11 cellular contexts compared by ENCODE assay signal in the genomic region with DNA sequence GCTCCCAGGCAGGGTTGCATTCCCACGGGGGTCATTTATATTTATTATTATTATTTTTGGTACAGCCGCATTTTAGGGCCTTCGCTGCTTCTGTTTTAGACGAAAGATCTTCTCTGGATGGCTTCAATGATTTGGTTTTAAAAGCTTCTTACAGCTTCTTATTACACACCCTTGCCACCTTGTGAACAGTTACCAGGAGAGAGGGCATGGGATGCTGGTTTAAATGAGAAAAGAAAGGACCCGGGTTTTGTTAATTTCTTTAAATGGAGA. TPM values are rescaled to one million over a fixed set of nuclear protein-coding genes. Genes with fewer than 3 reads are reported as not detected.
DNase-seq lines count a peak whose midpoint lies in the region; ATAC-seq and TF ChIP-seq lines count a peak whose summit lies in the region.
"Had no signal": no experiment of that assay in that cellular context is flagged by ENCODE, and none has a peak within 500 bp of the region (broad histone marks: within the 10 kb centered on the region; RNA-seq: fewer than 3 reads in every experiment).

No MANE protein-coding gene starts in this region.

- POLR2A ChIA-PET in HEK293 (lab: Yijun Ruan, JAX) = no interaction called here

- peaks cover 13% of the 10 kb centered on the region for H3K4me1 Mint-ChIP-seq in neural crest cell

- no peak overlapping the region; the same call in 1 of the 2 replicates for H3K27ac ChIP-seq in ACC112 (ENCODE audit: low read depth, low read length)
- H3K27ac ChIP-seq in HEK293 (ENCODE audit: extremely low read depth, low read depth, low read length) = no peak overlapping the region

- peaks cover 34% of the 10 kb centered on the region for H3K4me1 ChIP-seq in ACC112 (ENCODE audit: control insufficient read depth, insufficient read depth, low read length, unreplicated experiment)
- H3K4me1 ChIP-seq in HEK293 (ENCODE audit: control insufficient read depth, insufficient read depth, low read length) = peaks cover 24% of the 10 kb centered on the region

- peaks cover 73% of the 10 kb centered on the region for H3K79me2 ChIP-seq in ACC112 (ENCODE audit: control insufficient read depth, insufficient read depth, low read length, unreplicated experiment)

- CTCF ChIA-PET in HEK293 (lab: Yijun Ruan, JAX) = interaction anchor here (0.7 to 3.4 kb wide), 2 partner anchors 64 to 379 kb away, joined by 4 to 10 read pairs; no protein-coding TSS in a partner anchor

- no peak overlapping the region for H2AFZ ChIP-seq in ACC112 (ENCODE audit: low read length, unreplicated experiment)

- H3K9me3 Mint-ChIP-seq in neural crest cell = no peaks in the 10 kb centered on the region
- H3K9me3 Mint-ChIP-seq: activated B cell treated with CpG ODN at 0.5 μM for 24 hours; stimulated activated naive B cell treated with anti-CD40 and anti-IgM and Interleukin-4, amounts not matched to agents 10 μg/mL and 1 μg/mL and 100 μg/mL, for 72 hours had no signal

- H3K4me3 ChIP-seq in ACC112 (ENCODE audit: low read depth, low read length) (peak overlapping the region; percentile 89), HEK293 (ENCODE audit: low read depth, low read length) (no peak overlapping the region), choroid plexus epithelial cell (ENCODE audit: low read depth, low read length) (peak overlapping the region; percentile 71)

- DNase-seq in choroid plexus epithelial cell (ENCODE audit: low read depth) (no peak), neural crest cell (ENCODE audit: low read depth, low spot score) (no peak), NCI-H69 (lab: John Stamatoyannopoulos, UW) (no peak)
- DNase-seq: activated B cell treated with CpG ODN at 0.5 μM for 24 hours; NCI-H526; stimulated activated naive B cell treated with anti-CD40 and anti-IgM and Interleukin-4, amounts not matched to agents 10 μg/mL and 1 μg/mL and 100 μg/mL, for 72 hours had no signal

- peaks cover 78% of the 10 kb centered on the region for H3K27me3 Mint-ChIP-seq in neural crest cell (ENCODE audit: low read depth)

- H3K27ac Mint-ChIP-seq in neural crest cell (ENCODE audit: unreplicated experiment) = no peak overlapping the region
- H3K27ac Mint-ChIP-seq: activated B cell treated with CpG ODN at 0.5 μM for 24 hours had no signal

- no peaks in the 10 kb centered on the region for H3K9me3 ChIP-seq in HEK293 (ENCODE audit: control insufficient read depth, insufficient read depth, low read depth, low read length)

- no peaks in the 10 kb centered on the region for H3K36me3 ChIP-seq in ACC112 (ENCODE audit: insufficient read depth, low read length)
- no peaks in the 10 kb centered on the region for H3K36me3 ChIP-seq in HEK293 (ENCODE audit: control insufficient read depth in 2 of 2, insufficient read depth in 1 of 2, low read length in 2 of 2)

- H3K36me3 Mint-ChIP-seq in neural crest cell (ENCODE audit: low read depth) = no peaks in the 10 kb centered on the region

- peak overlapping the region; percentile 47 for H3K4me3 Mint-ChIP-seq in neural crest cell

- TF ChIP-seq CTCF in HEK293 (tag by site-specific recombination; IDR thresholded peaks at IDR 0.05) (no peak), choroid plexus epithelial cell (conservative IDR thresholded peaks at IDR 0.05; ENCODE audit: low read depth, low read length) (no peak), neural crest cell (conservative IDR thresholded peaks at IDR 0.05) (no peak)

- H3K27me3 ChIP-seq in ACC112 (ENCODE audit: insufficient read depth, low read length) = no peaks in the 10 kb centered on the region

- ATAC-seq in HG02840 (IDR thresholded peaks at IDR 0.05; ENCODE audit: low FRiP score, unreplicated experiment) (no peak), GM21528 (IDR thresholded peaks at IDR 0.05; ENCODE audit: low FRiP score, unreplicated experiment) (no peak), HG03095 (IDR thresholded peaks at IDR 0.05; ENCODE audit: unreplicated experiment) (no peak)
- ATAC-seq: stimulated activated naive B cell treated with anti-CD40 and anti-IgM and Interleukin-4, amounts not matched to agents 10 μg/mL and 1 μg/mL and 100 μg/mL, for 72 hours had no signal

TF ChIP-seq in HEK293, 187 proteins besides CTCF, POLR2A, EP300 and RAD21:
- TF ChIP-seq ZNF768 (tag by site-specific recombination; IDR thresholded peaks at IDR 0.05) (no peak), ZNF202 (tag by site-specific recombination; IDR thresholded peaks at IDR 0.05; ENCODE audit: borderline replicate concordance) (no peak), ZNF19 (tag by site-specific recombination; IDR thresholded peaks at IDR 0.05; ENCODE audit: low read depth) (no peak), ZNF2 (tag by site-specific recombination; IDR thresholded peaks at IDR 0.05) (0 out of 2 replicates have a peak, but pooled peaks have one; percentile 41), ZNF48 (tag by site-specific recombination; IDR thresholded peaks at IDR 0.05) (no peak)
- TF ChIP-seq, protein P1, sequence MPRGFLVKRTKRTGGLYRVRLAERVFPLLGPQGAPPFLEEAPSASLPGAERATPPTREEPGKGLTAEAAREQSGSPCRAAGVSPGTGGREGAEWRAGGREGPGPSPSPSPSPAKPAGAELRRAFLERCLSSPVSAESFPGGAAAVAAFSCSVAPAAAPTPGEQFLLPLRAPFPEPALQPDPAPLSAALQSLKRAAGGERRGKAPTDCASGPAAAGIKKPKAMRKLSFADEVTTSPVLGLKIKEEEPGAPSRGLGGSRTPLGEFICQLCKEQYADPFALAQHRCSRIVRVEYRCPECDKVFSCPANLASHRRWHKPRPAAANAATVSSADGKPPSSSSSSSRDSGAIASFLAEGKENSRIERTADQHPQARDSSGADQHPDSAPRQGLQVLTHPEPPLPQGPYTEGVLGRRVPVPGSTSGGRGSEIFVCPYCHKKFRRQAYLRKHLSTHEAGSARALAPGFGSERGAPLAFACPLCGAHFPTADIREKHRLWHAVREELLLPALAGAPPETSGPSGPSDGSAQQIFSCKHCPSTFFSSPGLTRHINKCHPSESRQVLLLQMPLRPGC (tag by site-specific recombination; IDR thresholded peaks at IDR 0.05) = no peak

RNA-seq across cellular contexts. Expression of a gene that starts 1.7 kb away (rescaled TPM):
- total RNA-seq in neural crest cell = 0.70 and 0.84 TPM in 2 replicates
